In the genomic region with DNA sequence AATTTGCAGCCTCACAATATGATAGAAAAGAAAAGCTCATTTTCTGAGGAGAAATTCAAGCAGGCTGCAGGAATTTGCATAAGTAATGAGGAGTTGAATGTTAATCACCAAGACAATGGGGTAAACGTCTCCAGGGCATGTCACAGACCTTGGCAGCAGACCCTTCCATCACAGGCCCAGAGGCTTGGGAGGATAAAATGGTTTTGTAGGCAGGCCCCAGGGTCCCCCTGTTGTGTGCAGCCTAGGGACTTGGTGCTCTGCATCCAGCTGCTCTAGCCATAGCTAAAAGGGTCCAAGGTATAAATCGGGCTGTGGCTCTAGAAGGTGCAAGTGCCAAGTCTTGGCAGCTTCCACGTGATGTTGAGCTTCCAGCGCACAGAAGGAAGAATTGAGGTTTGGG, we compare ENCODE assay signal across 6 cellular contexts.
"Had no signal": no experiment of that assay in that cellular context is flagged by ENCODE, and none has a peak within 500 bp of the region (broad histone marks: within the 10 kb centered on the region; RNA-seq: fewer than 3 reads in every experiment).

No MANE protein-coding gene starts in this region.

- DNase-seq: GOT3, H7, KG1 had no signal

- ATAC-seq: HCT116 had no signal

- H3K36me3 ChIP-seq: HAP-1 had no signal

- H3K4me3 ChIP-seq: HAP-1 had no signal

- H3K4me1 ChIP-seq: HAP-1 had no signal

- H3K9me3 ChIP-seq: HAP-1 had no signal

- FAIRE-seq: HTR-8/SVneo had no signal
